1 cellular context compared by ENCODE assay signal in the genomic region with DNA sequence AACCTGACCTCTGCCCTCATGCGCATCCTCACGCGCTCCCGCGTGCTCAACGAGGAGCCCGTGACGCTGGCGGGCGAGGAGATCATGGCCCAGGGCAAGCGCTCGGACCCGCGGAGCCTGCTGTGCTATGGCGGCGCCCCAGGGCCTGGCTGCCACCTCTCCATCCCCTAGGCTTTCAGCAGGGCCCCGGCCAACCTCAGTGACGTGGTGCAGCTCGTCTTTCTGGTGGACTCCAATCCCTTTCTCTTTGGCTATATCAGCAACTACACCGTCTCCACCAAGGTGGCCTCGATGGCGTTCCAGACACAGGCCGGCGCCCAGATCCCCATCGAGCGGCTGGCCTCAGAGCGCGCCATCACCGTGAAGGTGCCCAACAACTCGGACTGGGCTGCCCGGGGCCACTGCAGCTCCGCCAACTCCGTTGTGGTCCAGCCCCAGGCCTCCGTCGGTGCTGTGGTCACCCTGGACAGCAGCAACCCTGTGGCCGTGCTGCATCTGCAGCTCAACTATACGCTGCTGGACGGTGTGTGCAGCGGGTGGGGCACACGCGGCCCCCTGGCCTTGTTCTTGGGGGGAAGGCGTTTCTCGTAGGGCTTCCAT. TPM values are rescaled to one million over a fixed set of nuclear protein-coding genes. Genes with fewer than 3 reads are reported as not detected.
"Had no signal": no experiment of that assay in that cellular context is flagged by ENCODE, and none has a peak within 500 bp of the region (broad histone marks: within the 10 kb centered on the region; RNA-seq: fewer than 3 reads in every experiment).

No MANE protein-coding gene starts in this region.

RNA-seq across cellular contexts. Expression of a gene that starts 7.7 kb away (rescaled TPM):
- total RNA-seq: ascending aorta had no signal
